Comparison of ENCODE assay signal across 27 cellular contexts in the genomic region with DNA sequence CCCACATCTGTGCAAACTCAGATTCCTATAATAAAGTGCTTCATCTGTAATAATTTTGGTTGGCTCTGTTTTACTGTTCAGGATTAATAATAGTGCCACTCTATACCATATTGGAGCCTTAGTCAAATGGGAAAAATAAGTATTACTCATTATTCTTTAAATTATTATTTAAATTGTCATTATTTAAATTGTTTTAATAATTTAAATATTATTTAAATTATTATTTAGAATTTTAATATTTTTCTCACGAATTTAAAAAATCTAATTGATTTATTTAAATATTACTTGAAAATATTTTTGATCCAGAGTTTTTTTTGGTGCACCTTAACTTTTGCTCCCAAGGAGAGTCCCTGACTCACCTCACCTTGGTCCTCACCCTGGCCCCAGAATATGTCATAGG.
DNase-seq lines count a peak whose midpoint lies in the region; ATAC-seq, FAIRE-seq and TF ChIP-seq lines count a peak whose summit lies in the region.
"Had no signal": no experiment of that assay in that cellular context is flagged by ENCODE, and none has a peak within 500 bp of the region (broad histone marks: within the 10 kb centered on the region; RNA-seq: fewer than 3 reads in every experiment).

No MANE protein-coding gene starts in this region.

- WGBS in pancreas, 2 donors = 0% methylated on average over 1 of the region's 1 CpG
- WGBS in heart left ventricle, 4 donors = 0 to 64% (median 19%) methylated on average over 1 of the region's 1 CpG

- H3K9ac ChIP-seq in SU-DHL-6 (ENCODE audit: low read length) = no peak overlapping the region
- H3K9ac ChIP-seq: BLaER1 treated with 17β-estradiol and CSF1 and Interleukin-3, amounts not matched to agents 10 nM and 100 nM had no signal

- H2AFZ ChIP-seq in SU-DHL-6 (ENCODE audit: low read depth, low read length, severe bottlenecking) = peak overlapping the region; percentile 22

- no peaks in the 10 kb centered on the region for H3K9me3 ChIP-seq in SU-DHL-6 (ENCODE audit: insufficient read depth, low read length)
- H3K9me3 ChIP-seq in pancreas = no peaks in the 10 kb centered on the region
- H3K9me3 ChIP-seq in heart left ventricle = peaks cover 0 to 12% (median 2%) of the 10 kb centered on the region in 12 donors
- H3K9me3 ChIP-seq: A549, BE2C, HAP-1 had no signal

- no peaks in the 10 kb centered on the region for H3K79me2 ChIP-seq in SU-DHL-6 (ENCODE audit: insufficient read depth, low read length)

- H3K4me2 ChIP-seq in SU-DHL-6 (ENCODE audit: low read depth, low read length, poor library complexity, severe bottlenecking) = no peak overlapping the region
- H3K4me2 ChIP-seq: A549; BLaER1 treated with 17β-estradiol and CSF1 and Interleukin-3, amounts not matched to agents 10 nM and 100 nM had no signal

- ATAC-seq in pancreas (no peak), heart left ventricle (no peak)
- ATAC-seq: A549 had no signal

- H4K20me1 ChIP-seq in SU-DHL-6 (ENCODE audit: low read depth, low read length) = no peaks in the 10 kb centered on the region
- H4K20me1 ChIP-seq: BLaER1 treated with 17β-estradiol and CSF1 and Interleukin-3, amounts not matched to agents 10 nM and 100 nM had no signal

- H3F3A ChIP-seq in SU-DHL-6 (ENCODE audit: insufficient read depth) = no peaks in the 10 kb centered on the region

- FAIRE-seq in A204.1 (lab: Jason Lieb, UNC) (peak; percentile 65), colon (lab: Jason Lieb, UNC) (peak; percentile 14), pancreas (lab: Jason Lieb, UNC) (peak; percentile 49)
- FAIRE-seq: A549, D721Med, GM12891, GM18507, H54 had no signal

- H3K4me1 ChIP-seq in pancreas (no peaks in the 10 kb centered on the region), heart left ventricle (no peaks in the 10 kb centered on the region)
- H3K4me1 ChIP-seq: A549; BLaER1 treated with 17β-estradiol and CSF1 and Interleukin-3, amounts not matched to agents 10 nM and 100 nM; HAP-1 had no signal

- no peaks in the 10 kb centered on the region for H3K9me2 ChIP-seq in SU-DHL-6 (replicated peaks; ENCODE audit: insufficient read depth, low read length)

- H3K27ac ChIP-seq in SU-DHL-6 (ENCODE audit: low read depth, low read length) = no peak overlapping the region
- no peak overlapping the region for H3K27ac ChIP-seq in pancreas
- H3K27ac ChIP-seq in heart left ventricle = no peak overlapping the region
- H3K27ac ChIP-seq: 22Rv1; A549; BLaER1 treated with 17β-estradiol and CSF1 and Interleukin-3, amounts not matched to agents 10 nM and 100 nM had no signal

- no peaks in the 10 kb centered on the region for H3K36me3 ChIP-seq in SU-DHL-6 (ENCODE audit: low read length)
- H3K36me3 ChIP-seq in pancreas = no peaks in the 10 kb centered on the region
- H3K36me3 ChIP-seq in heart left ventricle = no peaks in the 10 kb centered on the region
- H3K36me3 ChIP-seq: BE2C; BLaER1 treated with 17β-estradiol and CSF1 and Interleukin-3, amounts not matched to agents 10 nM and 100 nM; HAP-1 had no signal

- TF ChIP-seq CTCF in SU-DHL-6 (IDR thresholded peaks at IDR 0.05; ENCODE audit: insufficient read depth, low read length, poor library complexity, severe bottlenecking) = no peak
- no peak for TF ChIP-seq CTCF in pancreas (IDR thresholded peaks at IDR 0.05)
- no peak for TF ChIP-seq CTCF in heart left ventricle (IDR thresholded peaks at IDR 0.05)

- no peak for DNase-seq in pancreas
- DNase-seq in hypothalamus (lab: John Stamatoyannopoulos, UW) = no peak
- DNase-seq in NCI-H526 (lab: John Stamatoyannopoulos, UW) = no peak
- DNase-seq in heart left ventricle = no peak
- no peak for DNase-seq in dedifferentiated amniotic fluid mesenchymal stem cell (ENCODE audit: extremely low spot score)
- DNase-seq: ACHN; AML-193; BE2C; CD4-positive, alpha-beta T cell; CD8-positive, alpha-beta memory T cell; DMS 273 treated with DMSO at 0.1 percent for 48 hours; DMS79; EL; GF-D8; GOT3; HFFc6 had no signal

- H3K4me3 ChIP-seq in SU-DHL-6 (ENCODE audit: insufficient read depth, low read length, poor library complexity, severe bottlenecking) (no peak overlapping the region), pancreas (no peak overlapping the region), heart left ventricle (no peak overlapping the region)
- H3K4me3 ChIP-seq: A549; BLaER1 treated with 17β-estradiol and CSF1 and Interleukin-3, amounts not matched to agents 10 nM and 100 nM; HAP-1 had no signal

- no peak for TF ChIP-seq POLR2A in heart left ventricle (IDR thresholded peaks at IDR 0.05)

- H3K27me3 ChIP-seq in SU-DHL-6 (ENCODE audit: low read length) = no peaks in the 10 kb centered on the region
- H3K27me3 ChIP-seq in pancreas = peaks cover 0 to 7% (median 0%) of the 10 kb centered on the region in 4 donors
- H3K27me3 ChIP-seq in heart left ventricle = no peaks in the 10 kb centered on the region
- H3K27me3 ChIP-seq: BE2C; BLaER1 treated with 17β-estradiol and CSF1 and Interleukin-3, amounts not matched to agents 10 nM and 100 nM had no signal

- intact Hi-C loops in pancreas (cut with DNase I) = loop anchor here in 1 of 3 donors (10.0 kb wide), 1 partner anchor 474 kb away; no protein-coding TSS in a partner anchor
- intact Hi-C loops in heart left ventricle (cut with DNase I) = no loop called here
